1 cellular context compared by ENCODE assay signal in genomic region chr1:28395181-28395580, GRCh38.
A peak's percentile ranks its signal among the peaks of the same experiment; 100 is the strongest.
TF ChIP-seq lines count a peak whose summit lies in the region.

No MANE protein-coding gene starts in this region.

TF ChIP-seq in K562, 482 proteins besides CTCF, POLR2A, EP300 and RAD21 (continued from another document and continues in another):
- TF ChIP-seq GMEB1 (CRISPR knock-in tag; IDR thresholded peaks at IDR 0.05) (no peak), MAFG (tag; conservative IDR thresholded peaks at IDR 0.05) (peak; percentile 87), FOXJ2 (tag; IDR thresholded peaks at IDR 0.05) (no peak), RBM15 (IDR thresholded peaks at IDR 0.05; ENCODE audit: insufficient read depth, low read length) (no peak), DNMT1 (IDR thresholded peaks at IDR 0.05) (no peak), ZNF12 (CRISPR knock-in tag; IDR thresholded peaks at IDR 0.05) (no peak), PBX2 (CRISPR knock-in tag; IDR thresholded peaks at IDR 0.05; ENCODE audit: low read depth) (no peak), PBX2 (tag; conservative IDR thresholded peaks at IDR 0.05; ENCODE audit: low read depth) (peak; percentile 68; the same call in 1 of the 2 replicates), BRCA1 (IDR thresholded peaks at IDR 0.05) (no peak), BRCA1 (CRISPR knock-in tag; IDR thresholded peaks at IDR 0.05) (no peak), STAT5A (IDR thresholded peaks at IDR 0.05; ENCODE audit: borderline replicate concordance, low read length) (0 out of 2 replicates have a peak, but pooled peaks have one; percentile 18), SP2 (IDR thresholded peaks at IDR 0.05; ENCODE audit: extremely low read depth, low read depth, low read length, poor library complexity, severe bottlenecking) (no peak), ZNF551 (CRISPR knock-in tag; IDR thresholded peaks at IDR 0.05) (no peak), MCM7 (IDR thresholded peaks at IDR 0.05) (no peak), RNF219 (CRISPR knock-in tag; IDR thresholded peaks at IDR 0.05) (no peak), ZNF395 (CRISPR knock-in tag; IDR thresholded peaks at IDR 0.05) (0 out of 2 replicates have a peak, but pooled peaks have one; percentile 31), HOMEZ (CRISPR knock-in tag; IDR thresholded peaks at IDR 0.05) (no peak), FOXP1 (CRISPR knock-in tag; IDR thresholded peaks at IDR 0.05) (no peak), POLR2B (IDR thresholded peaks at IDR 0.05; ENCODE audit: low read depth, partially characterized antibody) (no peak), ARID2 (IDR thresholded peaks at IDR 0.05) (no peak), ZZZ3 (IDR thresholded peaks at IDR 0.05) (no peak), ZNF311 (CRISPR knock-in tag; IDR thresholded peaks at IDR 0.05) (no peak), GABPB1 (CRISPR knock-in tag; IDR thresholded peaks at IDR 0.05) (no peak), LCOR (CRISPR knock-in tag; IDR thresholded peaks at IDR 0.05) (no peak), ZNF695 (CRISPR knock-in tag; IDR thresholded peaks at IDR 0.05) (no peak), ZFPM2 (CRISPR knock-in tag; IDR thresholded peaks at IDR 0.05) (no peak), ZKSCAN3 (CRISPR knock-in tag; IDR thresholded peaks at IDR 0.05) (no peak), MBD2 (IDR thresholded peaks at IDR 0.05; ENCODE audit: borderline replicate concordance, low read depth) (no peak), SRSF7 (optimal IDR thresholded peaks at IDR 0.05; ENCODE audit: low read depth, low read length) (no peak), HDAC3 (IDR thresholded peaks at IDR 0.05; ENCODE audit: borderline replicate concordance, partially characterized antibody) (no peak), ZNF407 (IDR thresholded peaks at IDR 0.05; ENCODE audit: low read depth) (no peak), SIN3B (IDR thresholded peaks at IDR 0.05; ENCODE audit: low read depth) (no peak), TCF3 (CRISPR knock-in tag; IDR thresholded peaks at IDR 0.05) (peak; percentile 13; the same call in 1 of the 2 replicates), PYGO2 (tag; IDR thresholded peaks at IDR 0.05) (no peak), PREB (CRISPR knock-in tag; IDR thresholded peaks at IDR 0.05) (no peak), FUS (optimal IDR thresholded peaks at IDR 0.05; ENCODE audit: low read depth, low read length) (no peak), RBM25 (IDR thresholded peaks at IDR 0.05; ENCODE audit: low read depth, low read length, severe bottlenecking) (no peak), UBTF (IDR thresholded peaks at IDR 0.05; ENCODE audit: borderline replicate concordance in 1 of 2, low read depth in 2 of 2, low read length in 2 of 2) (no peak), GTF2E2 (tag; IDR thresholded peaks at IDR 0.05) (no peak), ZNF644 (tag; IDR thresholded peaks at IDR 0.05; ENCODE audit: low read depth) (no peak), NR2C1 (IDR thresholded peaks at IDR 0.05) (0 out of 2 replicates have a peak, but pooled peaks have one; percentile 26), NR2C1 (tag; IDR thresholded peaks at IDR 0.05) (no peak), ZNF316 (IDR thresholded peaks at IDR 0.05) (peak; percentile 95)
